8 cellular contexts compared by ENCODE assay signal in the genomic region with DNA sequence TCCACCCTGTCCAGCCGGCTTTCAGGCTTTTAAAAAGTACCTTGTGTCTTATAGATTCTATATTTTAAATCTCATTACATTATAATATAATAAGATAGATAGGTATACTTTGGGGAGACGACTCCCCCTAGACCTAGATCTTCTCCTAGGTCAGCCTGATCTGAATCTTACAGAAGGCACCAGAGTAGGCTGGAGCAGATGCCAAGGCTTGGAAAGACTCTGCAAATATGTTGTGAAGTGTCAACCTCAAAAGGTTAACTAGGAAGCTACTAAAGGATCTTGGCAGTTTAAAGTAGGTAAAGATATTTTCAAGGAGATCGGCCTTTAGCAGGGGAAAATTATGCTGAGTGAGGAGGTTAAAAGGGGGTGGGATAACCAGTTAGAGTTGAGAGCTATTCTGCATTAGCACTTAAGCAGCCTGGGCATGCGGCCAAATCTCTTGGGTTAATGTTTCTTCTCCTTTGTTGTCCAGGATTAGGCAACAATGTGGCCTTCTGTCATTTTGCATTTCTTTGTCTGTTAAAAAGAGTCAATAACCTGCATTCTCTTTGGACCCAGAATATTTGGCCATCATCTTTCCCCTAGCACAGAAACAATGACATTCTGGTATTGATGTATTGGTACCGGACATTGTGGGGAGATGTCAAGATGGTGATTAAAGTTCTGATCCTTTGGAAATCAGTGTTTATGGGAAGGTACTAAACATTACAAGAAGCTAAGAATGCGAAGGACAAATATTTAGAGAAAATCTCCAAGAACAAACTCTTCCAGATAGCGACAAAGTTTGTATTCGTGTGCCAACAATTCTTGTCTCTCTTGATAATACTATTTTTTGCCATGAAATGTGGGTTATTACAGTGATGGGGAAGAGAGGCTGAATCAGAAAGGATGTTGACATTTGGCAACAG. TPM values are rescaled to one million over a fixed set of nuclear protein-coding genes. Genes with fewer than 3 reads are reported as not detected.
A peak's percentile ranks its signal among the peaks of the same experiment; 100 is the strongest.
DNase-seq lines count a peak whose midpoint lies in the region; ATAC-seq and TF ChIP-seq lines count a peak whose summit lies in the region.

No MANE protein-coding gene starts in this region.

- no peaks in the 10 kb centered on the region for H3K27me3 ChIP-seq in brain microvascular endothelial cell (replicated peaks)
- H3K27me3 ChIP-seq in liver (ENCODE audit: control insufficient read depth in 4 of 4, insufficient read depth in 4 of 4, low read length in 3 of 4) = no peaks in the 10 kb centered on the region

- H3K27ac ChIP-seq in brain microvascular endothelial cell (no peak overlapping the region), liver (ENCODE audit: low read depth in 1 of 2, low read length in 2 of 2) (no peak overlapping the region)

- WGBS in liver = 42% methylated on average over 8 of the region's 8 CpGs

- TF ChIP-seq RAD21 in liver (IDR thresholded peaks at IDR 0.05) = peak in 1 of 2 donors; percentile 16

- in situ Hi-C loops in brain microvascular endothelial cell (cut with HindIII; ENCODE audit: low pct_ligation_motif_present, low sequenced_read_pairs) = no loop called here

- no peak for TF ChIP-seq CTCF in brain microvascular endothelial cell (IDR thresholded peaks at IDR 0.05; ENCODE audit: low read depth, low read length, missing control alignments)
- TF ChIP-seq CTCF in liver (IDR thresholded peaks at IDR 0.05; ENCODE audit: low read depth, low read length, missing input control) = no peak

- peaks cover 5 to 11% (median 9%) of the 10 kb centered on the region in 4 donors for H3K4me1 ChIP-seq in liver (ENCODE audit: control insufficient read depth in 4 of 4, insufficient read depth in 4 of 4, low read length in 3 of 4)

- no peaks in the 10 kb centered on the region for H3K36me3 ChIP-seq in brain microvascular endothelial cell (replicated peaks)
- no peaks in the 10 kb centered on the region for H3K36me3 ChIP-seq in liver (ENCODE audit: control insufficient read depth in 4 of 4, insufficient read depth in 3 of 4, low read depth in 1 of 4, low read length in 3 of 4)

- peak; percentile 16 for DNase-seq in GM03348 (ENCODE audit: low spot score)
- peak; percentile 96 for DNase-seq in NCI-H2227 (lab: John Stamatoyannopoulos, UW; ENCODE audit: unreplicated experiment)
- peak; percentile 46 for DNase-seq in brain microvascular endothelial cell
- no peak for DNase-seq in activated T-cell treated with anti-CD3 and anti-CD28 coated beads, Interleukin-2, amount 50 U/mL, for 1 hour
- DNase-seq in activated T-cell treated with anti-CD3 and anti-CD28 coated beads for 4 hours = no peak

- H3K4me3 ChIP-seq in brain microvascular endothelial cell (ENCODE audit: low read depth, low read length) = no peak overlapping the region
- no peak overlapping the region for H3K4me3 ChIP-seq in liver (ENCODE audit: low read depth in 1 of 3, low read length in 3 of 3)

- H3K9ac ChIP-seq in liver (ENCODE audit: low read depth in 1 of 2, low read length in 2 of 2) = no peak overlapping the region

- no peak for ATAC-seq in GM18907 (IDR thresholded peaks at IDR 0.05; ENCODE audit: unreplicated experiment)
- ATAC-seq in HG02678 (IDR thresholded peaks at IDR 0.05; ENCODE audit: unreplicated experiment) = no peak

- H3K9me3 ChIP-seq in liver (ENCODE audit: control insufficient read depth in 4 of 4, low read length in 3 of 4) = no peaks in the 10 kb centered on the region

TF ChIP-seq in liver, 16 proteins besides CTCF, POLR2A, EP300 and RAD21:
- TF ChIP-seq SP1 (IDR thresholded peaks at IDR 0.05) (peak; percentile 38), TAF1 (conservative IDR thresholded peaks at IDR 0.05) (no peak), FOXA1 (IDR thresholded peaks at IDR 0.05) (no peak), HNF4A (conservative IDR thresholded peaks at IDR 0.05) (peak; percentile 31 to 53), JUND (IDR thresholded peaks at IDR 0.05) (no peak), EGR1 (IDR thresholded peaks at IDR 0.05; ENCODE audit: low read depth in 2 of 2) (no peak), RXRA (IDR thresholded peaks at IDR 0.05) (peak; percentile 52 to 55), GABPA (IDR thresholded peaks at IDR 0.05 in 1 of 2, conservative IDR thresholded peaks at IDR 0.05 in 1 of 2) (no peak), YY1 (IDR thresholded peaks at IDR 0.05) (peak; percentile 46), HNF4G (IDR thresholded peaks at IDR 0.05) (no peak), FOXA2 (IDR thresholded peaks at IDR 0.05) (peak; percentile 30), NR2F2 (IDR thresholded peaks at IDR 0.05) (no peak)
- TF ChIP-seq, protein P1, sequence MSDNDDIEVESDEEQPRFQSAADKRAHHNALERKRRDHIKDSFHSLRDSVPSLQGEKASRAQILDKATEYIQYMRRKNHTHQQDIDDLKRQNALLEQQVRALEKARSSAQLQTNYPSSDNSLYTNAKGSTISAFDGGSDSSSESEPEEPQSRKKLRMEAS (IDR thresholded peaks at IDR 0.05) = peak; percentile 17
- TF ChIP-seq, protein P2, sequence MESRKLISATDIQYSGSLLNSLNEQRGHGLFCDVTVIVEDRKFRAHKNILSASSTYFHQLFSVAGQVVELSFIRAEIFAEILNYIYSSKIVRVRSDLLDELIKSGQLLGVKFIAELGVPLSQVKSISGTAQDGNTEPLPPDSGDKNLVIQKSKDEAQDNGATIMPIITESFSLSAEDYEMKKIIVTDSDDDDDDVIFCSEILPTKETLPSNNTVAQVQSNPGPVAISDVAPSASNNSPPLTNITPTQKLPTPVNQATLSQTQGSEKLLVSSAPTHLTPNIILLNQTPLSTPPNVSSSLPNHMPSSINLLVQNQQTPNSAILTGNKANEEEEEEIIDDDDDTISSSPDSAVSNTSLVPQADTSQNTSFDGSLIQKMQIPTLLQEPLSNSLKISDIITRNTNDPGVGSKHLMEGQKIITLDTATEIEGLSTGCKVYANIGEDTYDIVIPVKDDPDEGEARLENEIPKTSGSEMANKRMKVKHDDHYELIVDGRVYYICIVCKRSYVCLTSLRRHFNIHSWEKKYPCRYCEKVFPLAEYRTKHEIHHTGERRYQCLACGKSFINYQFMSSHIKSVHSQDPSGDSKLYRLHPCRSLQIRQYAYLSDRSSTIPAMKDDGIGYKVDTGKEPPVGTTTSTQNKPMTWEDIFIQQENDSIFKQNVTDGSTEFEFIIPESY (IDR thresholded peaks at IDR 0.05) = no peak
- TF ChIP-seq, protein P3, sequence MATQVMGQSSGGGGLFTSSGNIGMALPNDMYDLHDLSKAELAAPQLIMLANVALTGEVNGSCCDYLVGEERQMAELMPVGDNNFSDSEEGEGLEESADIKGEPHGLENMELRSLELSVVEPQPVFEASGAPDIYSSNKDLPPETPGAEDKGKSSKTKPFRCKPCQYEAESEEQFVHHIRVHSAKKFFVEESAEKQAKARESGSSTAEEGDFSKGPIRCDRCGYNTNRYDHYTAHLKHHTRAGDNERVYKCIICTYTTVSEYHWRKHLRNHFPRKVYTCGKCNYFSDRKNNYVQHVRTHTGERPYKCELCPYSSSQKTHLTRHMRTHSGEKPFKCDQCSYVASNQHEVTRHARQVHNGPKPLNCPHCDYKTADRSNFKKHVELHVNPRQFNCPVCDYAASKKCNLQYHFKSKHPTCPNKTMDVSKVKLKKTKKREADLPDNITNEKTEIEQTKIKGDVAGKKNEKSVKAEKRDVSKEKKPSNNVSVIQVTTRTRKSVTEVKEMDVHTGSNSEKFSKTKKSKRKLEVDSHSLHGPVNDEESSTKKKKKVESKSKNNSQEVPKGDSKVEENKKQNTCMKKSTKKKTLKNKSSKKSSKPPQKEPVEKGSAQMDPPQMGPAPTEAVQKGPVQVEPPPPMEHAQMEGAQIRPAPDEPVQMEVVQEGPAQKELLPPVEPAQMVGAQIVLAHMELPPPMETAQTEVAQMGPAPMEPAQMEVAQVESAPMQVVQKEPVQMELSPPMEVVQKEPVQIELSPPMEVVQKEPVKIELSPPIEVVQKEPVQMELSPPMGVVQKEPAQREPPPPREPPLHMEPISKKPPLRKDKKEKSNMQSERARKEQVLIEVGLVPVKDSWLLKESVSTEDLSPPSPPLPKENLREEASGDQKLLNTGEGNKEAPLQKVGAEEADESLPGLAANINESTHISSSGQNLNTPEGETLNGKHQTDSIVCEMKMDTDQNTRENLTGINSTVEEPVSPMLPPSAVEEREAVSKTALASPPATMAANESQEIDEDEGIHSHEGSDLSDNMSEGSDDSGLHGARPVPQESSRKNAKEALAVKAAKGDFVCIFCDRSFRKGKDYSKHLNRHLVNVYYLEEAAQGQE (IDR thresholded peaks at IDR 0.05) = peak; percentile 11
- TF ChIP-seq, protein P4, sequence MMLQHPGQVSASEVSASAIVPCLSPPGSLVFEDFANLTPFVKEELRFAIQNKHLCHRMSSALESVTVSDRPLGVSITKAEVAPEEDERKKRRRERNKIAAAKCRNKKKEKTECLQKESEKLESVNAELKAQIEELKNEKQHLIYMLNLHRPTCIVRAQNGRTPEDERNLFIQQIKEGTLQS (IDR thresholded peaks at IDR 0.05) = no peak

RNA-seq across cellular contexts. Expression of a gene that starts 51.2 kb away (rescaled TPM):
- 10 to 100 TPM; 15.9 to 20.7 TPM for total RNA-seq in liver
- 1 to 10 TPM; 3.8 to 6.5 TPM for polyA plus RNA-seq in liver

Comparison
In these comparisons a context has a peak if more than half of its experiments do, and no peak if none do; other contexts are left out.
1. DNase-seq: peak in GM03348 (single experiment), NCI-H2227 (single experiment) and brain microvascular endothelial cell (single experiment); none in activated T-cell treated with anti-CD3 and anti-CD28 coated beads, Interleukin-2, amount 50 U/mL, for 1 hour (single experiment) and activated T-cell treated with anti-CD3 and anti-CD28 coated beads for 4 hours (single experiment).